In genomic region chr7:27533777-27534176, GRCh38 we compare ENCODE assay signal across 1 cellular context.
TF ChIP-seq lines count a peak whose summit lies in the region.

No MANE protein-coding gene starts in this region.

TF ChIP-seq in A549, 52 proteins besides CTCF, POLR2A, EP300 and RAD21 (continued from another document):
- TF ChIP-seq ELK1 (IDR thresholded peaks at IDR 0.05; ENCODE audit: low read depth, low read length): no peak
- no peak for TF ChIP-seq ESRRA (IDR thresholded peaks at IDR 0.05; ENCODE audit: borderline replicate concordance, low read length)
